Comparison of ENCODE assay signal across 26 cellular contexts in the genomic region with DNA sequence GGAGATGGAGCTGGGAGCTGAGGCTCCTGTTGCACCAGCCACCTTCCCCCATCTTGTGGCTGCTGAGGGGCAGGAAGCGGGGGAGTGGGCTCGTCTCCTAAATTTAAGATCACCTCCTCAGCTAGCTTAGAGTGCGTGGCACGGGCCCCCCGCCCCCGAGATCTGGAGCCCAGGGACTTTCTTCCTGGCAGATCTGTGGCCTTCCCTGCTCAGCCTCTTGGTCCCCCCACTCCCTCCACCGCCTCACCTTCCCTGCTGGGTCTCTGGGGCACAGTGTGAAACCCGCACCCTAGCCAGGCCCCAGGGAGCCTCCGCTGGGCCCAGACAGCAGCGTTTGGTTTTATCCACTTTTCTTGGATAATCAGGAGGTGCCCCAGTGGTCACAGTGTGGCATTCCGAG.
"Had no signal": no experiment of that assay in that cellular context is flagged by ENCODE, and none has a peak within 500 bp of the region (broad histone marks: within the 10 kb centered on the region; RNA-seq: fewer than 3 reads in every experiment).

No MANE protein-coding gene starts in this region.

- DNase-seq: islet precursor cell; left ventricle myocardium inferior; mesendoderm; mucosa of descending colon; naive thymus-derived CD4-positive, alpha-beta T cell; ovary; right lobe of liver; stimulated activated CD4-positive, alpha-beta T cell treated with anti-CD3 and anti-CD28 coated beads, Interleukin-1b, Interleukin-23, amount 100 ng/mL, for 48 hours; stimulated activated CD4-positive, alpha-beta T cell treated with anti-CD3 and anti-CD28 coated beads, Interleukin-2, amount 100 ng/mL, for 48 hours; stimulated activated CD4-positive, alpha-beta T cell treated with anti-CD3 and anti-CD28 coated beads, Interleukin-4, amount 100 ng/mL, for 4 hours; stimulated activated CD8-positive, alpha-beta memory T cell treated with anti-CD3 and anti-CD28 coated beads, Interleukin-4, amount 100 ng/mL, for 48 hours; stimulated activated naive CD4-positive, alpha-beta T cell treated with Interleukin-2 at 50 U/mL for 16 hours; stimulated activated naive CD8-positive, alpha-beta T cell treated with anti-CD3 and anti-CD28 coated beads, Interleukin-15, amount 100 ng/mL, for 72 hours; substantia nigra; transverse colon had no signal

- H3K9me3 ChIP-seq: left ventricle myocardium inferior, mucosa of descending colon, ovary, right atrium auricular region, right lobe of liver, transverse colon, upper lobe of left lung, vagina had no signal

- H3K27ac Mint-ChIP-seq: mesothelial cell of epicardium; progenitor cell of endocrine pancreas; stimulated activated memory B cell treated with anti-CD40 and anti-IgM and Interleukin-4, amounts not matched to agents 10 μg/mL and 1 μg/mL and 100 μg/mL, for 72 hours; stimulated activated naive CD8-positive, alpha-beta T cell treated with anti-CD3 and anti-CD28 coated beads, Interleukin-15, amount 100 ng/mL, for 72 hours had no signal

- H3K79me2 ChIP-seq: hepatocyte had no signal

- H3K4me3 Mint-ChIP-seq: mesothelial cell of epicardium; naive thymus-derived CD4-positive, alpha-beta T cell; nephron; neural crest cell; stimulated activated memory B cell treated with anti-CD40 and anti-IgM and Interleukin-4, amounts not matched to agents 10 μg/mL and 1 μg/mL and 100 μg/mL, for 72 hours; stimulated activated naive CD8-positive, alpha-beta T cell treated with anti-CD3 and anti-CD28 coated beads, Interleukin-15, amount 100 ng/mL, for 72 hours had no signal

- H3K4me1 ChIP-seq: right lobe of liver had no signal

- ATAC-seq: mucosa of descending colon; naive thymus-derived CD4-positive, alpha-beta T cell; right lobe of liver; stimulated activated memory B cell treated with anti-CD40 and anti-IgM and Interleukin-4, amounts not matched to agents 10 μg/mL and 1 μg/mL and 100 μg/mL, for 72 hours; stimulated activated naive CD8-positive, alpha-beta T cell treated with anti-CD3 and anti-CD28 coated beads, Interleukin-15, amount 100 ng/mL, for 72 hours had no signal

- H3K27me3 Mint-ChIP-seq: naive thymus-derived CD4-positive, alpha-beta T cell; progenitor cell of endocrine pancreas; stimulated activated memory B cell treated with anti-CD40 and anti-IgM and Interleukin-4, amounts not matched to agents 10 μg/mL and 1 μg/mL and 100 μg/mL, for 72 hours; stimulated activated naive CD8-positive, alpha-beta T cell treated with anti-CD3 and anti-CD28 coated beads, Interleukin-15, amount 100 ng/mL, for 72 hours had no signal

- H3K9me3 Mint-ChIP-seq: mesothelial cell of epicardium; naive thymus-derived CD4-positive, alpha-beta T cell; nephron; neural crest cell; stimulated activated memory B cell treated with anti-CD40 and anti-IgM and Interleukin-4, amounts not matched to agents 10 μg/mL and 1 μg/mL and 100 μg/mL, for 72 hours; stimulated activated naive CD8-positive, alpha-beta T cell treated with anti-CD3 and anti-CD28 coated beads, Interleukin-15, amount 100 ng/mL, for 72 hours had no signal

- H3K4me3 ChIP-seq: hepatocyte, left ventricle myocardium inferior, lung, mucosa of descending colon, ovary, right atrium auricular region, right lobe of liver, smooth muscle cell, transverse colon, upper lobe of left lung, vagina had no signal

- H3K4me2 ChIP-seq: hepatocyte, smooth muscle cell had no signal

- H2AFZ ChIP-seq: hepatocyte had no signal

- H3K36me3 ChIP-seq: ovary had no signal

- H3K27ac ChIP-seq: hepatocyte, left ventricle myocardium inferior, ovary, right atrium auricular region, right lobe of liver, transverse colon, vagina had no signal

- H3K27me3 ChIP-seq: hepatocyte, ovary, right atrium auricular region, right lobe of liver, transverse colon, upper lobe of left lung, vagina had no signal
